In genomic region chr2:218269900-218270720, GRCh38 we compare ENCODE assay signal across 1 cellular context.
TF ChIP-seq lines count a peak whose summit lies in the region.

AAMP (minus strand) TSS chr2:218270137; CDS start chr2:218270086, 51 bp downstream.
PNKD (plus strand) TSS chr2:218270519; CDS start chr2:218270536, 17 bp downstream.

TF ChIP-seq in HEK293, 187 proteins besides CTCF, POLR2A, EP300 and RAD21 (continued from another document and continues in another):
- peak; percentile 12; the same call in 1 of the 2 replicates for TF ChIP-seq REST (tag by site-specific recombination; IDR thresholded peaks at IDR 0.05)
- TF ChIP-seq ZNF580 (tag by site-specific recombination; IDR thresholded peaks at IDR 0.05), result 0 out of 2 replicates have a peak, but pooled peaks have one; percentile 66
- TF ChIP-seq ZSCAN4 (tag by site-specific recombination; IDR thresholded peaks at IDR 0.05), result no peak
- TF ChIP-seq WT1 (tag by site-specific recombination; IDR thresholded peaks at IDR 0.05), result peak; percentile 43; the same call in 1 of the 2 replicates
- TF ChIP-seq SP7 (tag by site-specific recombination; IDR thresholded peaks at IDR 0.05), result peak; percentile 62
- TF ChIP-seq ZBTB48 (tag by site-specific recombination; IDR thresholded peaks at IDR 0.05), result peak; percentile 29; the same call in 1 of the 2 replicates
- TF ChIP-seq SP3 (tag by site-specific recombination; IDR thresholded peaks at IDR 0.05), result peak; percentile 98
- no peak for TF ChIP-seq ZNF843 (tag by site-specific recombination; IDR thresholded peaks at IDR 0.05)
- peak; percentile 28 for TF ChIP-seq ZBTB7A (tag by site-specific recombination; IDR thresholded peaks at IDR 0.05; ENCODE audit: low read depth)
- TF ChIP-seq ZBTB44 (tag by site-specific recombination; IDR thresholded peaks at IDR 0.05), result no peak
- no peak for TF ChIP-seq ZNF211 (tag by site-specific recombination; IDR thresholded peaks at IDR 0.05; ENCODE audit: low read depth)
- TF ChIP-seq ELK4 (IDR thresholded peaks at IDR 0.05; ENCODE audit: borderline replicate concordance, low read depth, low read length), result no peak
- TF ChIP-seq ZNF621 (tag by site-specific recombination; IDR thresholded peaks at IDR 0.05), result no peak
- no peak for TF ChIP-seq ZNF488 (tag by site-specific recombination; IDR thresholded peaks at IDR 0.05)
- no peak for TF ChIP-seq ZIC2 (tag by site-specific recombination; IDR thresholded peaks at IDR 0.05)
- peak; percentile 94 for TF ChIP-seq KLF8 (tag by site-specific recombination; IDR thresholded peaks at IDR 0.05)
- no peak for TF ChIP-seq ZNF157 (tag by site-specific recombination; IDR thresholded peaks at IDR 0.05)
- TF ChIP-seq ZNF704 (tag by site-specific recombination; IDR thresholded peaks at IDR 0.05), result no peak
- TF ChIP-seq KLF7 (tag by site-specific recombination; IDR thresholded peaks at IDR 0.05; ENCODE audit: borderline replicate concordance), result peak; percentile 38; the same call in 1 of the 2 replicates
- TF ChIP-seq ZNF654 (tag by site-specific recombination; IDR thresholded peaks at IDR 0.05; ENCODE audit: low read depth), result no peak
- TF ChIP-seq ZSCAN30 (tag by site-specific recombination; IDR thresholded peaks at IDR 0.05), result no peak
- TF ChIP-seq BCL11B (tag by site-specific recombination; IDR thresholded peaks at IDR 0.05; ENCODE audit: low read depth), result no peak
- no peak for TF ChIP-seq ZNF830 (tag by site-specific recombination; IDR thresholded peaks at IDR 0.05; ENCODE audit: low read depth)
- TF ChIP-seq EGR2 (tag by site-specific recombination; IDR thresholded peaks at IDR 0.05; ENCODE audit: low read depth), result peak; percentile 60
- peak; percentile 15; the same call in 1 of the 2 replicates for TF ChIP-seq ZBTB8A (tag by site-specific recombination; IDR thresholded peaks at IDR 0.05)
- no peak; the same call in 1 of the 2 replicates for TF ChIP-seq GLIS2 (tag by site-specific recombination; IDR thresholded peaks at IDR 0.05)
- TF ChIP-seq ZBTB17 (tag by site-specific recombination; IDR thresholded peaks at IDR 0.05), result peak; percentile 91
- no peak for TF ChIP-seq ZNF221 (tag by site-specific recombination; IDR thresholded peaks at IDR 0.05; ENCODE audit: borderline replicate concordance)
- peak; percentile 79 for TF ChIP-seq ZBTB26 (tag by site-specific recombination; optimal IDR thresholded peaks at IDR 0.05)
- no peak for TF ChIP-seq ZNF114 (tag by site-specific recombination; IDR thresholded peaks at IDR 0.05)
- peak; percentile 4; the same call in 1 of the 2 replicates for TF ChIP-seq GLIS1 (tag by site-specific recombination; IDR thresholded peaks at IDR 0.05)
- no peak for TF ChIP-seq ZNF248 (tag by site-specific recombination; IDR thresholded peaks at IDR 0.05)
- TF ChIP-seq ZNF202 (tag by site-specific recombination; IDR thresholded peaks at IDR 0.05; ENCODE audit: borderline replicate concordance), result no peak
- peak; percentile 54; the same call in 1 of the 2 replicates for TF ChIP-seq ZNF24 (tag by site-specific recombination; IDR thresholded peaks at IDR 0.05)
- peak; percentile 84 for TF ChIP-seq KLF10 (tag by site-specific recombination; IDR thresholded peaks at IDR 0.05)
- TF ChIP-seq ZSCAN23 (tag by site-specific recombination; IDR thresholded peaks at IDR 0.05), result no peak
- no peak for TF ChIP-seq AEBP2 (tag by site-specific recombination; IDR thresholded peaks at IDR 0.05; ENCODE audit: borderline replicate concordance)
- TF ChIP-seq ZNF362 (tag by site-specific recombination; IDR thresholded peaks at IDR 0.05), result no peak
- no peak for TF ChIP-seq PRDM2 (tag by site-specific recombination; IDR thresholded peaks at IDR 0.05; ENCODE audit: borderline replicate concordance)
- TF ChIP-seq ZNF292 (tag by site-specific recombination; IDR thresholded peaks at IDR 0.05; ENCODE audit: borderline replicate concordance, low read depth), result no peak
